Comparison of ENCODE assay signal across 26 cellular contexts in genomic region chr18:8350628-8351027, GRCh38.
"Had no signal": no experiment of that assay in that cellular context is flagged by ENCODE, and none has a peak within 500 bp of the region (broad histone marks: within the 10 kb centered on the region; RNA-seq: fewer than 3 reads in every experiment).

No MANE protein-coding gene starts in this region.

- H3K4me3 Mint-ChIP-seq: mesothelial cell of epicardium; naive thymus-derived CD4-positive, alpha-beta T cell; natural killer cell treated with Interleukin-12 subunit alpha and Interleukin-12 subunit beta and Interleukin-15 and Interleukin-18, amount 100 ng/mL, for 72 hours; stimulated activated naive B cell treated with anti-CD40 and anti-IgM and Interleukin-4, amounts not matched to agents 10 μg/mL and 1 μg/mL and 100 μg/mL, for 72 hours had no signal

- H3K36me3 Mint-ChIP-seq: natural killer cell treated with Interleukin-12 subunit alpha and Interleukin-12 subunit beta and Interleukin-15 and Interleukin-18, amount 100 ng/mL, for 72 hours; stimulated activated naive B cell treated with anti-CD40 and anti-IgM and Interleukin-4, amounts not matched to agents 10 μg/mL and 1 μg/mL and 100 μg/mL, for 72 hours had no signal

- H3K27me3 ChIP-seq: heart right ventricle, hepatocyte, ovary, right atrium auricular region, right lobe of liver, stomach, testis, thyroid gland, transverse colon, upper lobe of left lung had no signal

- H2AFZ ChIP-seq: hepatocyte had no signal

- DNase-seq: heart right ventricle; kidney glomerular epithelial cell; left cardiac atrium; mesendoderm; naive thymus-derived CD4-positive, alpha-beta T cell; ovary; right lobe of liver; stimulated activated CD4-positive, alpha-beta T cell treated with anti-CD3 and anti-CD28 coated beads, Interleukin-12 subunit alpha, Interleukin-12 subunit beta, amount 100 ng/mL, for 4 hours; stimulated activated CD4-positive, alpha-beta T cell treated with anti-CD3 and anti-CD28 coated beads, Interleukin-15, amount 100 ng/mL, for 24 hours; stimulated activated CD4-positive, alpha-beta T cell treated with anti-CD3 and anti-CD28 coated beads, Interleukin-2, amount 100 ng/mL, for 24 hours; stimulated activated CD4-positive, alpha-beta T cell treated with anti-CD3 and anti-CD28 coated beads, Interleukin-4, amount 100 ng/mL, for 1 hour; stimulated activated naive B cell treated with anti-CD40 and anti-IgM and Interleukin-4, amounts not matched to agents 10 μg/mL and 1 μg/mL and 100 μg/mL, for 72 hours; stimulated activated naive CD8-positive, alpha-beta T cell treated with anti-CD3 and anti-CD28 coated beads, Interleukin-15, Interleukin-2, amounts not matched to agents 100 U/mL and 50 U/mL, for 24 hours; stomach; testis; thyroid gland; transverse colon; upper lobe of left lung had no signal

- H3K4me2 ChIP-seq: hepatocyte had no signal

- H3K4me1 ChIP-seq: right atrium auricular region, right lobe of liver, stomach, testis, thyroid gland, transverse colon had no signal

- H3K27ac Mint-ChIP-seq: mesothelial cell of epicardium; naive thymus-derived CD4-positive, alpha-beta T cell; natural killer cell treated with Interleukin-12 subunit alpha and Interleukin-12 subunit beta and Interleukin-15 and Interleukin-18, amount 100 ng/mL, for 72 hours; progenitor cell of endocrine pancreas; stimulated activated naive B cell treated with anti-CD40 and anti-IgM and Interleukin-4, amounts not matched to agents 10 μg/mL and 1 μg/mL and 100 μg/mL, for 72 hours had no signal

- H3K9me3 ChIP-seq: ovary, right atrium auricular region, right lobe of liver, stomach, testis, thyroid gland, transverse colon, upper lobe of left lung had no signal

- H3K36me3 ChIP-seq: ovary, right atrium auricular region, right lobe of liver, transverse colon had no signal

- H3K27ac ChIP-seq: heart right ventricle, hepatocyte, ovary, right atrium auricular region, right lobe of liver, skin epidermis, stomach, testis, thyroid gland, transverse colon, upper lobe of left lung had no signal

- H3K27me3 Mint-ChIP-seq: natural killer cell treated with Interleukin-12 subunit alpha and Interleukin-12 subunit beta and Interleukin-15 and Interleukin-18, amount 100 ng/mL, for 72 hours; progenitor cell of endocrine pancreas had no signal

- H3K4me1 Mint-ChIP-seq: mesothelial cell of epicardium; naive thymus-derived CD4-positive, alpha-beta T cell; stimulated activated naive B cell treated with anti-CD40 and anti-IgM and Interleukin-4, amounts not matched to agents 10 μg/mL and 1 μg/mL and 100 μg/mL, for 72 hours had no signal

- H3K4me3 ChIP-seq: heart right ventricle, hepatocyte, lung, ovary, right atrium auricular region, right lobe of liver, skin epidermis, stomach, testis, thyroid gland, transverse colon, upper lobe of left lung had no signal

- H3K79me2 ChIP-seq: hepatocyte had no signal

- H3K9me3 Mint-ChIP-seq: natural killer cell treated with Interleukin-12 subunit alpha and Interleukin-12 subunit beta and Interleukin-15 and Interleukin-18, amount 100 ng/mL, for 72 hours had no signal

- ATAC-seq: left cardiac atrium; left lobe of liver; naive thymus-derived CD4-positive, alpha-beta T cell; right lobe of liver; stimulated activated naive B cell treated with anti-CD40 and anti-IgM and Interleukin-4, amounts not matched to agents 10 μg/mL and 1 μg/mL and 100 μg/mL, for 72 hours; stimulated activated naive CD8-positive, alpha-beta T cell treated with anti-CD3 and anti-CD28 coated beads, Interleukin-15, Interleukin-2, amounts not matched to agents 100 U/mL and 50 U/mL, for 24 hours had no signal
